27 cellular contexts compared by ENCODE assay signal in genomic region chr5:56974241-56974640, GRCh38.
"Had no signal": no experiment of that assay in that cellular context is flagged by ENCODE, and none has a peak within 500 bp of the region (broad histone marks: within the 10 kb centered on the region; RNA-seq: fewer than 3 reads in every experiment).

No MANE protein-coding gene starts in this region.

- H3K9me3 ChIP-seq: breast epithelium had no signal

- DNase-seq: activated B cell treated with CpG ODN at 0.5 μM for 24 hours; activated CD4-positive, alpha-beta T cell treated with anti-CD3 and anti-CD28 coated beads for 1 hour; activated CD4-positive, alpha-beta T cell treated with anti-CD3 and anti-CD28 coated beads, Interleukin-2, amount 10 ng/mL, durations not matched to agents 24 days and 14 days; activated CD4-positive, alpha-beta T cell treated with anti-CD3 and anti-CD28 coated beads, Interleukin-2, amount 50 U/mL, for 48 hours; activated CD8-positive, alpha-beta memory T cell treated with anti-CD3 and anti-CD28 coated beads, Interleukin-2, amount 10 ng/mL, durations not matched to agents 7 days and 5 days; activated effector memory CD4-positive, alpha-beta T cell treated with Interleukin-2 at 50 U/mL for 16 hours; activated naive CD4-positive, alpha-beta T cell; activated T-cell treated with anti-CD3 and anti-CD28 coated beads, Interleukin-2, amount 50 U/mL, for 24 hours; aorta; KG1; NCI-H1092; NCI-H1417; NCI-H1930; NCI-H2171 treated with DMSO at 0.1 percent for 48 hours; NCI-H345; NCI-H510A; NCI-H526 treated with DMSO at 0.1 percent for 48 hours; NCI-H82; NK-92 treated with Interleukin-12 subunit alpha and Interleukin-12 subunit beta, amount 100 ng/mL, for 24 hours; OCI-M1; SHP77 treated with DMSO at 0.1 percent for 48 hours; T-helper 9 cell had no signal

- H3K4me1 ChIP-seq: breast epithelium had no signal

- H3K4me1 Mint-ChIP-seq: activated B cell treated with CpG ODN at 0.5 μM for 24 hours; activated CD4-positive, alpha-beta T cell treated with anti-CD3 and anti-CD28 coated beads, Interleukin-2, amount 10 ng/mL, durations not matched to agents 24 days and 14 days; activated CD8-positive, alpha-beta memory T cell treated with anti-CD3 and anti-CD28 coated beads, Interleukin-2, amount 10 ng/mL, durations not matched to agents 7 days and 5 days; activated naive CD4-positive, alpha-beta T cell treated with anti-CD3 and anti-CD28 coated beads, Interleukin-2, amount 50 U/mL, for 24 hours; central memory CD8-positive, alpha-beta T cell had no signal

- H3K27me3 Mint-ChIP-seq: activated naive CD4-positive, alpha-beta T cell treated with anti-CD3 and anti-CD28 coated beads, Interleukin-2, amount 50 U/mL, for 24 hours had no signal

- H3K27me3 ChIP-seq: breast epithelium had no signal

- ATAC-seq: activated CD8-positive, alpha-beta memory T cell treated with anti-CD3 and anti-CD28 coated beads, Interleukin-2, amount 10 ng/mL, durations not matched to agents 7 days and 5 days had no signal

- H3K27ac Mint-ChIP-seq: activated B cell treated with CpG ODN at 0.5 μM for 24 hours; activated CD4-positive, alpha-beta T cell treated with anti-CD3 and anti-CD28 coated beads, Interleukin-2, amount 10 ng/mL, durations not matched to agents 24 days and 14 days; activated CD8-positive, alpha-beta memory T cell treated with anti-CD3 and anti-CD28 coated beads, Interleukin-2, amount 10 ng/mL, durations not matched to agents 7 days and 5 days; activated naive CD4-positive, alpha-beta T cell treated with anti-CD3 and anti-CD28 coated beads, Interleukin-2, amount 50 U/mL, for 24 hours; activated T-cell treated with anti-CD3 and anti-CD28 coated beads, Interleukin-2, amount 50 U/mL, for 24 hours; activated T-helper 1 cell treated with anti-CD3 and anti-CD28 coated beads, Interleukin-12 subunit alpha, Interleukin-12 subunit beta, Interleukin-2, Interleukin-4 antibody, amounts not matched to agents 30 ng/mL and 10 ng/mL and 1 ng/mL, durations not matched to agents 14 hours and 24 hours and 36 hours; T-helper 1 cell treated with Interleukin-12 subunit alpha and Interleukin-12 subunit beta and Interleukin-4 antibody, amounts not matched to agents 30 μg/mL and 1 μg/mL, for 36 hours had no signal

- H3K36me3 Mint-ChIP-seq: activated CD8-positive, alpha-beta memory T cell treated with anti-CD3 and anti-CD28 coated beads, Interleukin-2, amount 10 ng/mL, durations not matched to agents 7 days and 5 days; activated naive CD4-positive, alpha-beta T cell treated with anti-CD3 and anti-CD28 coated beads, Interleukin-2, amount 50 U/mL, for 24 hours had no signal

- H3K9me3 Mint-ChIP-seq: activated B cell treated with CpG ODN at 0.5 μM for 24 hours; activated CD4-positive, alpha-beta T cell treated with anti-CD3 and anti-CD28 coated beads, Interleukin-2, amount 10 ng/mL, durations not matched to agents 24 days and 14 days; activated naive CD4-positive, alpha-beta T cell treated with anti-CD3 and anti-CD28 coated beads, Interleukin-2, amount 50 U/mL, for 24 hours; activated T-cell treated with anti-CD3 and anti-CD28 coated beads, Interleukin-2, amount 50 U/mL, for 24 hours; activated T-helper 1 cell treated with anti-CD3 and anti-CD28 coated beads, Interleukin-12 subunit alpha, Interleukin-12 subunit beta, Interleukin-2, Interleukin-4 antibody, amounts not matched to agents 30 ng/mL and 10 ng/mL and 1 ng/mL, durations not matched to agents 14 hours and 24 hours and 36 hours; central memory CD8-positive, alpha-beta T cell; T-helper 1 cell treated with Interleukin-12 subunit alpha and Interleukin-12 subunit beta and Interleukin-4 antibody, amounts not matched to agents 30 μg/mL and 1 μg/mL, for 36 hours had no signal

- H3K4me3 ChIP-seq: breast epithelium had no signal

- H3K4me3 Mint-ChIP-seq: activated B cell treated with CpG ODN at 0.5 μM for 24 hours; activated CD4-positive, alpha-beta T cell treated with anti-CD3 and anti-CD28 coated beads, Interleukin-2, amount 10 ng/mL, durations not matched to agents 24 days and 14 days; activated CD8-positive, alpha-beta memory T cell treated with anti-CD3 and anti-CD28 coated beads, Interleukin-2, amount 10 ng/mL, durations not matched to agents 7 days and 5 days; activated naive CD4-positive, alpha-beta T cell treated with anti-CD3 and anti-CD28 coated beads, Interleukin-2, amount 50 U/mL, for 24 hours; activated T-cell treated with anti-CD3 and anti-CD28 coated beads, Interleukin-2, amount 50 U/mL, for 24 hours; activated T-helper 1 cell treated with anti-CD3 and anti-CD28 coated beads, Interleukin-12 subunit alpha, Interleukin-12 subunit beta, Interleukin-2, Interleukin-4 antibody, amounts not matched to agents 30 ng/mL and 10 ng/mL and 1 ng/mL, durations not matched to agents 14 hours and 24 hours and 36 hours; central memory CD8-positive, alpha-beta T cell; T-helper 1 cell treated with Interleukin-12 subunit alpha and Interleukin-12 subunit beta and Interleukin-4 antibody, amounts not matched to agents 30 μg/mL and 1 μg/mL, for 36 hours had no signal

- H3K27ac ChIP-seq: breast epithelium had no signal

- H3K36me3 ChIP-seq: breast epithelium had no signal
